ENCODE assay signal across 1 cellular context in the genomic region with DNA sequence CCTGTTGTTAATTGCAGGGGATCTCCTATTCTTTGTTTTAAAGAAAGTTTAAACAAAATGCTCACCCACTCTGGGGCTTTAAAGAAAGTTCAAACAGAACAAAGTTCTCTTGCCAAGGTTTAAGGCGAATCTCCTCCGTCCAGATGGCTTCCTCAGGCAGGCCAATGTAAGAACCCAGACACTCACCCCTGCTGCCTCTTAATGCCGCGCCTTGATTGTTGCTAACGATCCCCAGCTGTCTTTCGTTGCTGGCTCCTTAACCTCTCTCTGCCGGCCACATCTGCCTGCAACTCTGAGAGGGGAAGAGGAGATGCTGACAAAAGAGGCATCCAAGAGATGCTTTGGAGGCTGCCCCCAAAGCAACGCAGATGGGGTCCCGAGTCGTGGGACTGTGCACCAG.
TF ChIP-seq lines count a peak whose summit lies in the region.

No MANE protein-coding gene starts in this region.

TF ChIP-seq in SK-N-SH, 30 proteins besides CTCF, POLR2A, EP300 and RAD21 (continued from another document):
- TF ChIP-seq, protein P1, sequence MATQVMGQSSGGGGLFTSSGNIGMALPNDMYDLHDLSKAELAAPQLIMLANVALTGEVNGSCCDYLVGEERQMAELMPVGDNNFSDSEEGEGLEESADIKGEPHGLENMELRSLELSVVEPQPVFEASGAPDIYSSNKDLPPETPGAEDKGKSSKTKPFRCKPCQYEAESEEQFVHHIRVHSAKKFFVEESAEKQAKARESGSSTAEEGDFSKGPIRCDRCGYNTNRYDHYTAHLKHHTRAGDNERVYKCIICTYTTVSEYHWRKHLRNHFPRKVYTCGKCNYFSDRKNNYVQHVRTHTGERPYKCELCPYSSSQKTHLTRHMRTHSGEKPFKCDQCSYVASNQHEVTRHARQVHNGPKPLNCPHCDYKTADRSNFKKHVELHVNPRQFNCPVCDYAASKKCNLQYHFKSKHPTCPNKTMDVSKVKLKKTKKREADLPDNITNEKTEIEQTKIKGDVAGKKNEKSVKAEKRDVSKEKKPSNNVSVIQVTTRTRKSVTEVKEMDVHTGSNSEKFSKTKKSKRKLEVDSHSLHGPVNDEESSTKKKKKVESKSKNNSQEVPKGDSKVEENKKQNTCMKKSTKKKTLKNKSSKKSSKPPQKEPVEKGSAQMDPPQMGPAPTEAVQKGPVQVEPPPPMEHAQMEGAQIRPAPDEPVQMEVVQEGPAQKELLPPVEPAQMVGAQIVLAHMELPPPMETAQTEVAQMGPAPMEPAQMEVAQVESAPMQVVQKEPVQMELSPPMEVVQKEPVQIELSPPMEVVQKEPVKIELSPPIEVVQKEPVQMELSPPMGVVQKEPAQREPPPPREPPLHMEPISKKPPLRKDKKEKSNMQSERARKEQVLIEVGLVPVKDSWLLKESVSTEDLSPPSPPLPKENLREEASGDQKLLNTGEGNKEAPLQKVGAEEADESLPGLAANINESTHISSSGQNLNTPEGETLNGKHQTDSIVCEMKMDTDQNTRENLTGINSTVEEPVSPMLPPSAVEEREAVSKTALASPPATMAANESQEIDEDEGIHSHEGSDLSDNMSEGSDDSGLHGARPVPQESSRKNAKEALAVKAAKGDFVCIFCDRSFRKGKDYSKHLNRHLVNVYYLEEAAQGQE (IDR thresholded peaks at IDR 0.05; ENCODE audit: low read depth, low read length), result no peak
- TF ChIP-seq GABPA (IDR thresholded peaks at IDR 0.05; ENCODE audit: low read depth), result no peak
- TF ChIP-seq, protein P2, sequence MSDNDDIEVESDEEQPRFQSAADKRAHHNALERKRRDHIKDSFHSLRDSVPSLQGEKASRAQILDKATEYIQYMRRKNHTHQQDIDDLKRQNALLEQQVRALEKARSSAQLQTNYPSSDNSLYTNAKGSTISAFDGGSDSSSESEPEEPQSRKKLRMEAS (IDR thresholded peaks at IDR 0.05; ENCODE audit: low read depth), result no peak
- no peak for TF ChIP-seq FOSL2 (IDR thresholded peaks at IDR 0.05; ENCODE audit: borderline replicate concordance, low read depth)
- TF ChIP-seq JUND (IDR thresholded peaks at IDR 0.05), result no peak
- no peak for TF ChIP-seq POLR2AphosphoS5 (IDR thresholded peaks at IDR 0.05; ENCODE audit: low read depth, low read length)
- no peak for TF ChIP-seq TCF12 (IDR thresholded peaks at IDR 0.05)
- TF ChIP-seq, protein P3, sequence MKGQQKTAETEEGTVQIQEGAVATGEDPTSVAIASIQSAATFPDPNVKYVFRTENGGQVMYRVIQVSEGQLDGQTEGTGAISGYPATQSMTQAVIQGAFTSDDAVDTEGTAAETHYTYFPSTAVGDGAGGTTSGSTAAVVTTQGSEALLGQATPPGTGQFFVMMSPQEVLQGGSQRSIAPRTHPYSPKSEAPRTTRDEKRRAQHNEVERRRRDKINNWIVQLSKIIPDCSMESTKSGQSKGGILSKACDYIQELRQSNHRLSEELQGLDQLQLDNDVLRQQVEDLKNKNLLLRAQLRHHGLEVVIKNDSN (IDR thresholded peaks at IDR 0.05; ENCODE audit: borderline replicate concordance, low read depth), result no peak
- TF ChIP-seq MXI1 (IDR thresholded peaks at IDR 0.05; ENCODE audit: low read depth, low read length), result no peak
- no peak for TF ChIP-seq RXRA (IDR thresholded peaks at IDR 0.05; ENCODE audit: borderline replicate concordance, low read depth)
- TF ChIP-seq, protein P4, sequence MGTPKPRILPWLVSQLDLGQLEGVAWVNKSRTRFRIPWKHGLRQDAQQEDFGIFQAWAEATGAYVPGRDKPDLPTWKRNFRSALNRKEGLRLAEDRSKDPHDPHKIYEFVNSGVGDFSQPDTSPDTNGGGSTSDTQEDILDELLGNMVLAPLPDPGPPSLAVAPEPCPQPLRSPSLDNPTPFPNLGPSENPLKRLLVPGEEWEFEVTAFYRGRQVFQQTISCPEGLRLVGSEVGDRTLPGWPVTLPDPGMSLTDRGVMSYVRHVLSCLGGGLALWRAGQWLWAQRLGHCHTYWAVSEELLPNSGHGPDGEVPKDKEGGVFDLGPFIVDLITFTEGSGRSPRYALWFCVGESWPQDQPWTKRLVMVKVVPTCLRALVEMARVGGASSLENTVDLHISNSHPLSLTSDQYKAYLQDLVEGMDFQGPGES (IDR thresholded peaks at IDR 0.05; ENCODE audit: low read depth, low read length), result no peak
- no peak for TF ChIP-seq NRF1 (IDR thresholded peaks at IDR 0.05; ENCODE audit: low read depth, low read length)
- TF ChIP-seq, protein P5, sequence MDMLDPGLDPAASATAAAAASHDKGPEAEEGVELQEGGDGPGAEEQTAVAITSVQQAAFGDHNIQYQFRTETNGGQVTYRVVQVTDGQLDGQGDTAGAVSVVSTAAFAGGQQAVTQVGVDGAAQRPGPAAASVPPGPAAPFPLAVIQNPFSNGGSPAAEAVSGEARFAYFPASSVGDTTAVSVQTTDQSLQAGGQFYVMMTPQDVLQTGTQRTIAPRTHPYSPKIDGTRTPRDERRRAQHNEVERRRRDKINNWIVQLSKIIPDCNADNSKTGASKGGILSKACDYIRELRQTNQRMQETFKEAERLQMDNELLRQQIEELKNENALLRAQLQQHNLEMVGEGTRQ (IDR thresholded peaks at IDR 0.05; ENCODE audit: borderline replicate concordance, low read depth, low read length), result no peak
